ENCODE assay signal across 13 cellular contexts in the genomic region with DNA sequence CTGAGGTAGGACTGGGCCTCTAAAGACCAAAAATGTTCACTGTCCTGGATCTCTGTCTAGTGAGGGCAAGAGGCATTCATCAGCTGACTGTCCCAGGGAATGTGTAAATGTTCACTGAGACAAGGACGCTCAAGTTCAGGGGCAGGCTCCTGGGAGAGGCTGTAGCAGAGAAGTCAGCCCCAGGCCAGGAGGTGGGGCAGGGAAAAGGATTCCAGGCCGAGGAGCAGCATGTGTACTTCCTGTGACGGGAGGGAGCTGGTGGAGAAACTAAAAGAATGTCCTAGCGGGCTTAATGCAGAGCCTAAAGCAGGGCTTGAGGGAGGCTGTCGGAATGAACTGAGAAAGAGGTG.
A peak's percentile ranks its signal among the peaks of the same experiment; 100 is the strongest.
DNase-seq lines count a peak whose midpoint lies in the region; ATAC-seq and TF ChIP-seq lines count a peak whose summit lies in the region.
"Had no signal": no experiment of that assay in that cellular context is flagged by ENCODE, and none has a peak within 500 bp of the region (broad histone marks: within the 10 kb centered on the region; RNA-seq: fewer than 3 reads in every experiment).

No MANE protein-coding gene starts in this region.

- TF ChIP-seq CTCF in brain microvascular endothelial cell (IDR thresholded peaks at IDR 0.05; ENCODE audit: low read depth, low read length, missing control alignments), result no peak
- no peak for TF ChIP-seq CTCF in heart left ventricle (IDR thresholded peaks at IDR 0.05)
- TF ChIP-seq CTCF in OCI-LY7 (conservative IDR thresholded peaks at IDR 0.05; ENCODE audit: low read length), result no peak

- H3K79me2 ChIP-seq in OCI-LY7 (ENCODE audit: insufficient read depth, low read depth, low read length), result no peaks in the 10 kb centered on the region

- H3K27ac ChIP-seq in brain microvascular endothelial cell, result peak overlapping the region; percentile 66
- H3K27ac ChIP-seq in heart left ventricle, result peak overlapping the region in 9 of 12 donors; percentile 17 to 67 (median 30)
- no peak overlapping the region for H3K27ac ChIP-seq in aorta (ENCODE audit: low read depth in 1 of 2, low read length in 2 of 2)
- no peak overlapping the region for H3K27ac ChIP-seq in OCI-LY7 (ENCODE audit: low read depth, low read length, poor library complexity, severe bottlenecking)

- no peaks in the 10 kb centered on the region for H3K9me2 ChIP-seq in OCI-LY7 (ENCODE audit: insufficient read depth, low read length)

- no peak for TF ChIP-seq POLR2A in heart left ventricle (IDR thresholded peaks at IDR 0.05)

- H3K27me3 ChIP-seq in brain microvascular endothelial cell (replicated peaks) (no peaks in the 10 kb centered on the region), heart left ventricle (peaks cover 0 to 6% (median 0%) of the 10 kb centered on the region in 9 donors), aorta (ENCODE audit: control insufficient read depth in 1 of 2, insufficient read depth in 2 of 2, low read length in 1 of 2) (no peaks in the 10 kb centered on the region)

- peaks cover 0 to 16% (median 1%) of the 10 kb centered on the region in 12 donors for H3K4me1 ChIP-seq in heart left ventricle
- no peaks in the 10 kb centered on the region for H3K4me1 ChIP-seq in aorta (ENCODE audit: control insufficient read depth in 1 of 2, insufficient read depth in 2 of 2, low read length in 2 of 2)
- no peaks in the 10 kb centered on the region for H3K4me1 ChIP-seq in OCI-LY7 (ENCODE audit: insufficient read depth, low read length, poor library complexity, severe bottlenecking)

- no peaks in the 10 kb centered on the region for H3K9me3 ChIP-seq in heart left ventricle
- no peaks in the 10 kb centered on the region for H3K9me3 ChIP-seq in aorta (ENCODE audit: control insufficient read depth, low read length)
- H3K9me3 ChIP-seq in OCI-LY7 (ENCODE audit: low read length), result no peaks in the 10 kb centered on the region

- intact Hi-C loops in heart left ventricle (cut with DNase I) (no loop called here), aorta (cut with DNase I) (no loop called here), OCI-LY7 (cut with micrococcal nuclease; ENCODE audit: unreplicated experiment) (no loop called here)

- POLR2A ChIA-PET in OCI-LY7 (lab: Charles Lee), result no interaction called here

- ATAC-seq in heart left ventricle (peak; percentile 37 to 76 (median 70)), aorta (ENCODE audit: low FRiP score) (no peak)
- ATAC-seq: natural killer cell had no signal

- WGBS in heart left ventricle, 4 donors, result 31 to 49% (median 37%) methylated on average over 5 of the region's 5 CpGs
- WGBS in aorta, 2 donors, result 67 to 69% methylated on average over 5 of the region's 5 CpGs

- H3K36me3 ChIP-seq in brain microvascular endothelial cell (replicated peaks), result no peaks in the 10 kb centered on the region
- no peaks in the 10 kb centered on the region for H3K36me3 ChIP-seq in heart left ventricle
- no peaks in the 10 kb centered on the region for H3K36me3 ChIP-seq in aorta (ENCODE audit: control insufficient read depth in 1 of 2, insufficient read depth in 2 of 2, low read length in 1 of 2)
- no peaks in the 10 kb centered on the region for H3K36me3 ChIP-seq in OCI-LY7 (ENCODE audit: insufficient read depth, low read length)

- no peak overlapping the region for H2AFZ ChIP-seq in OCI-LY7 (ENCODE audit: low read length)

- CTCF ChIA-PET in OCI-LY7 (lab: Charles Lee; ENCODE audit: unreplicated experiment), result no interaction called here

- DNase-seq in GM04504 (ENCODE audit: low read depth) (peak; percentile 52), brain microvascular endothelial cell (peak; percentile 43), heart left ventricle (peak in 3 of 5 donors; percentile 23 to 49 (median 47)), retina (peak; percentile 30), aorta (no peak), OCI-LY7 (ENCODE audit: low spot score) (no peak), SIG-M5 treated with dmso at 0.1 percent for 504 hours (lab: John Stamatoyannopoulos, UW; ENCODE audit: unreplicated experiment) (no peak), NCI-H2196 (lab: John Stamatoyannopoulos, UW; ENCODE audit: unreplicated experiment) (no peak)
- DNase-seq: activated CD4-positive, CD25-positive, alpha-beta regulatory T cell; hippocampal formation; natural killer cell; SIG-M5; stimulated activated naive CD8-positive, alpha-beta T cell treated with anti-CD3 and anti-CD28 coated beads, Interleukin-15, Interleukin-2, amounts not matched to agents 100 U/mL and 50 U/mL, for 24 hours had no signal

- no TSS peak for BruUV-seq in OCI-LY7 (replicated peaks; lab: Mats Ljungman, UMichigan)

- in situ Hi-C loops in brain microvascular endothelial cell (cut with HindIII; ENCODE audit: low pct_ligation_motif_present, low sequenced_read_pairs), result no loop called here

- H3K4me2 ChIP-seq in OCI-LY7 (ENCODE audit: low read length), result no peak overlapping the region

- H3K4me3 ChIP-seq in brain microvascular endothelial cell (ENCODE audit: low read depth, low read length), result no peak overlapping the region
- H3K4me3 ChIP-seq in heart left ventricle, result no peak overlapping the region
- no peak overlapping the region for H3K4me3 ChIP-seq in aorta (ENCODE audit: low read length in 2 of 2)
- H3K4me3 ChIP-seq in OCI-LY7 (ENCODE audit: low read depth, low read length, poor library complexity, severe bottlenecking), result no peak overlapping the region

- H4K20me1 ChIP-seq in OCI-LY7 (ENCODE audit: insufficient read depth, low read length), result no peaks in the 10 kb centered on the region

Comparison
In these comparisons a context has a peak if more than half of its experiments do, and no peak if none do; other contexts are left out.
1. DNase-seq: peak in GM04504 (single experiment), brain microvascular endothelial cell (single experiment), heart left ventricle (3 of 5) and retina (single experiment); none in aorta (0 of 2), OCI-LY7 (single experiment), SIG-M5 treated with dmso at 0.1 percent for 504 hours (single experiment) and NCI-H2196 (single experiment).
2. H3K27ac ChIP-seq: peak in brain microvascular endothelial cell (single experiment) and heart left ventricle (9 of 12); none in aorta (0 of 2) and OCI-LY7 (single experiment).